In the genomic region with DNA sequence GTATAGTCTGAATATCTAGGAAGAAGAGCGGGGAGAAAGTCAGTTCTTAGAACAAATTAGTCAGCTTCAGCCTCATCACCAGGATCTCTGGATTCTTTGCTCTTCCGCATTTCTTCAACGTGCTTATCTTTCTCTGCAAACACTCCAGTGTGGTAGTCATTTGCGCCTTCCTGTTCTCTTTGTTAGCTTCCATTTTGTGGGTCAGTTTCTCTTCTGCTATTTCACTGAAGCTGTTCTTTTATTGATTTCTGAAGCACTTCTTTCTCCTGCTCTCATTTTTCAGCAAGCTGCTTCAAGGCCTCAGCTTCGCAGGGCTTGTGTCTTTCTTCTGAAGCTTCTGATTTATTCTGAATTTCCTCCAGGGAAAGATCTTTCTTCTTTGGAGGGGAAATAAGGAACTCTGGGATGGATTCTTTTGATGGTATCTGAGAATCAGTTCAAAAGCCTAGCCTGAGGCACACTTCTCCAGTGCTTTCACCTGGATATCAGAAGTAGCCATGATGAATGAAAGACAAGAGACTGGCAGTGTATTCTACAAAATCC, we compare ENCODE assay signal across 1 cellular context.
TF ChIP-seq lines count a peak whose summit lies in the region.

No MANE protein-coding gene starts in this region.

TF ChIP-seq in IMR-90, 13 proteins besides CTCF, POLR2A, EP300 and RAD21:
- TF ChIP-seq, protein P1, sequence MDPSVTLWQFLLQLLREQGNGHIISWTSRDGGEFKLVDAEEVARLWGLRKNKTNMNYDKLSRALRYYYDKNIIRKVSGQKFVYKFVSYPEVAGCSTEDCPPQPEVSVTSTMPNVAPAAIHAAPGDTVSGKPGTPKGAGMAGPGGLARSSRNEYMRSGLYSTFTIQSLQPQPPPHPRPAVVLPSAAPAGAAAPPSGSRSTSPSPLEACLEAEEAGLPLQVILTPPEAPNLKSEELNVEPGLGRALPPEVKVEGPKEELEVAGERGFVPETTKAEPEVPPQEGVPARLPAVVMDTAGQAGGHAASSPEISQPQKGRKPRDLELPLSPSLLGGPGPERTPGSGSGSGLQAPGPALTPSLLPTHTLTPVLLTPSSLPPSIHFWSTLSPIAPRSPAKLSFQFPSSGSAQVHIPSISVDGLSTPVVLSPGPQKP (IDR thresholded peaks at IDR 0.05; ENCODE audit: borderline replicate concordance, low read depth, low read length), result no peak
- TF ChIP-seq MXI1 (IDR thresholded peaks at IDR 0.05; ENCODE audit: borderline replicate concordance, low read depth, low read length) (no peak), MAFK (IDR thresholded peaks at IDR 0.05; ENCODE audit: low read depth, low read length) (no peak), CHD1 (IDR thresholded peaks at IDR 0.05; ENCODE audit: low read depth, low read length) (no peak), RCOR1 (IDR thresholded peaks at IDR 0.05; ENCODE audit: insufficient replicate concordance, low read length) (no peak), CEBPB (IDR thresholded peaks at IDR 0.05; ENCODE audit: low read depth, low read length) (no peak), SMC3 (IDR thresholded peaks at IDR 0.05; ENCODE audit: low read depth, low read length) (no peak), RFX5 (IDR thresholded peaks at IDR 0.05; ENCODE audit: low read depth, low read length) (no peak), NFE2L2 (IDR thresholded peaks at IDR 0.05; ENCODE audit: low read depth, low read length) (no peak)
- TF ChIP-seq, protein P2, sequence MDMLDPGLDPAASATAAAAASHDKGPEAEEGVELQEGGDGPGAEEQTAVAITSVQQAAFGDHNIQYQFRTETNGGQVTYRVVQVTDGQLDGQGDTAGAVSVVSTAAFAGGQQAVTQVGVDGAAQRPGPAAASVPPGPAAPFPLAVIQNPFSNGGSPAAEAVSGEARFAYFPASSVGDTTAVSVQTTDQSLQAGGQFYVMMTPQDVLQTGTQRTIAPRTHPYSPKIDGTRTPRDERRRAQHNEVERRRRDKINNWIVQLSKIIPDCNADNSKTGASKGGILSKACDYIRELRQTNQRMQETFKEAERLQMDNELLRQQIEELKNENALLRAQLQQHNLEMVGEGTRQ (IDR thresholded peaks at IDR 0.05; ENCODE audit: low read depth, low read length), result no peak
